Comparison of ENCODE assay signal across 24 cellular contexts in genomic region chr9:69299316-69299715, GRCh38. TPM values are rescaled to one million over a fixed set of nuclear protein-coding genes. Genes with fewer than 3 reads are reported as not detected.
"Had no signal": no experiment of that assay in that cellular context is flagged by ENCODE, and none has a peak within 500 bp of the region (broad histone marks: within the 10 kb centered on the region; RNA-seq: fewer than 3 reads in every experiment).

No MANE protein-coding gene starts in this region.

- H3K4me1 ChIP-seq: psoas muscle had no signal

- H3K27me3 ChIP-seq: dorsolateral prefrontal cortex, gastrocnemius medialis, ovary, sigmoid colon, stomach, tibial nerve, upper lobe of left lung had no signal

- H3K4me3 ChIP-seq: dorsolateral prefrontal cortex, gastrocnemius medialis, lower lobe of right lung, ovary, psoas muscle, sigmoid colon, stomach, tibial nerve, upper lobe of left lung had no signal

- DNase-seq: dorsolateral prefrontal cortex; effector CD4-positive, alpha-beta T cell; foreskin fibroblast; gastrocnemius medialis; head of caudate nucleus; left ventricle myocardium superior; lower lobe of right lung; naive thymus-derived CD8-positive, alpha-beta T cell; nephron progenitor cell; occipital lobe; ovary; posterior cingulate gyrus; psoas muscle; right cardiac atrium; sigmoid colon; stimulated activated CD4-positive, alpha-beta T cell treated with anti-CD3 and anti-CD28 coated beads, Interleukin-2, amount 100 ng/mL, for 24 hours; stimulated activated CD4-positive, alpha-beta T cell treated with anti-CD3 and anti-CD28 coated beads, Interleukin-4, amount 100 ng/mL, for 24 hours; stimulated activated naive CD4-positive, alpha-beta T cell treated with Interleukin-2 at 50 U/mL for 16 hours; stomach; upper lobe of left lung had no signal

- H3K9me3 ChIP-seq: gastrocnemius medialis, lower lobe of right lung, ovary, psoas muscle, stomach, tibial nerve, upper lobe of left lung had no signal

- ATAC-seq: esophagus mucosa; gastrocnemius medialis; left ventricle myocardium superior; lower lobe of right lung; naive thymus-derived CD8-positive, alpha-beta T cell; psoas muscle; right cardiac atrium; stimulated activated effector memory CD8-positive, alpha-beta T cell treated with anti-CD3 and anti-CD28 coated beads, Interleukin-12 subunit alpha, Interleukin-12 subunit beta, amount 100 ng/mL, for 72 hours had no signal

- H3K27ac ChIP-seq: dorsolateral prefrontal cortex, epithelial cell of prostate, gastrocnemius medialis, lower lobe of right lung, ovary, psoas muscle, sigmoid colon, stomach, tibial nerve, upper lobe of left lung had no signal

- H3K36me3 ChIP-seq: gastrocnemius medialis, lower lobe of right lung, ovary, sigmoid colon, stomach, tibial nerve, upper lobe of left lung had no signal

RNA-seq across cellular contexts. Expression of gene ENTREP1, which starts 25.7 kb away (rescaled TPM):
- total RNA-seq: naive thymus-derived CD8-positive, alpha-beta T cell had no signal
- polyA plus RNA-seq: naive thymus-derived CD8-positive, alpha-beta T cell had no signal
